ENCODE assay signal across 13 cellular contexts in genomic region chr3:50630916-50631315, GRCh38. TPM values are rescaled to one million over a fixed set of nuclear protein-coding genes. Genes with fewer than 3 reads are reported as not detected.
DNase-seq lines count a peak whose midpoint lies in the region; ATAC-seq and TF ChIP-seq lines count a peak whose summit lies in the region.
"Had no signal": no experiment of that assay in that cellular context is flagged by ENCODE, and none has a peak within 500 bp of the region (broad histone marks: within the 10 kb centered on the region; RNA-seq: fewer than 3 reads in every experiment).

No MANE protein-coding gene starts in this region.

- no peaks in the 10 kb centered on the region for H3K9me2 ChIP-seq in GM23338 (ENCODE audit: insufficient read depth)

- H2AFZ ChIP-seq in GM23338, result no peak overlapping the region
- H2AFZ ChIP-seq: neural progenitor cell had no signal

- H3K9me3 Mint-ChIP-seq in stimulated activated naive CD8-positive, alpha-beta T cell treated with anti-CD3 and anti-CD28 coated beads, Interleukin-15, Interleukin-2, amounts not matched to agents 100 ng/mL and 50 ng/mL, for 24 hours, result no peaks in the 10 kb centered on the region
- no peaks in the 10 kb centered on the region for H3K9me3 Mint-ChIP-seq in dendritic cell treated with granulocyte-macrophage colony-stimulating factor and Interleukin-4, amounts not matched to agents 40 ng/mL and 50 ng/mL, for 4 days
- H3K9me3 Mint-ChIP-seq in GM23338, result no peaks in the 10 kb centered on the region
- H3K9me3 Mint-ChIP-seq: neural progenitor cell had no signal

- H4K20me1 ChIP-seq in GM23338 (replicated peaks; ENCODE audit: insufficient read depth), result peaks cover 9% of the 10 kb centered on the region; the same call in 1 of the 2 replicates

- no peaks in the 10 kb centered on the region for H3F3A ChIP-seq in GM23338 (replicated peaks; ENCODE audit: low read depth)

- H3K27me3 Mint-ChIP-seq in stimulated activated naive CD8-positive, alpha-beta T cell treated with anti-CD3 and anti-CD28 coated beads, Interleukin-15, Interleukin-2, amounts not matched to agents 100 ng/mL and 50 ng/mL, for 24 hours, result no peaks in the 10 kb centered on the region
- no peaks in the 10 kb centered on the region for H3K27me3 Mint-ChIP-seq in dendritic cell treated with granulocyte-macrophage colony-stimulating factor and Interleukin-4, amounts not matched to agents 40 ng/mL and 50 ng/mL, for 4 days
- peaks cover 17% of the 10 kb centered on the region for H3K27me3 Mint-ChIP-seq in GM23338 (ENCODE audit: insufficient read depth, low read depth, poor library complexity)

- H3K36me3 Mint-ChIP-seq in stimulated activated naive CD8-positive, alpha-beta T cell treated with anti-CD3 and anti-CD28 coated beads, Interleukin-15, Interleukin-2, amounts not matched to agents 100 ng/mL and 50 ng/mL, for 24 hours (ENCODE audit: low read depth), result peaks cover 47% of the 10 kb centered on the region
- peaks cover 97% of the 10 kb centered on the region for H3K36me3 Mint-ChIP-seq in dendritic cell treated with granulocyte-macrophage colony-stimulating factor and Interleukin-4, amounts not matched to agents 40 ng/mL and 50 ng/mL, for 4 days (ENCODE audit: low read depth)
- no peaks in the 10 kb centered on the region; the same call in 1 of the 3 replicates for H3K36me3 Mint-ChIP-seq in GM23338 (ENCODE audit: low read depth)

- H3K4me1 Mint-ChIP-seq in stimulated activated naive CD8-positive, alpha-beta T cell treated with anti-CD3 and anti-CD28 coated beads, Interleukin-15, Interleukin-2, amounts not matched to agents 100 ng/mL and 50 ng/mL, for 24 hours (ENCODE audit: low read depth), result peaks cover 90% of the 10 kb centered on the region
- peaks cover 94% of the 10 kb centered on the region for H3K4me1 Mint-ChIP-seq in dendritic cell treated with granulocyte-macrophage colony-stimulating factor and Interleukin-4, amounts not matched to agents 40 ng/mL and 50 ng/mL, for 4 days (ENCODE audit: low read depth)
- H3K4me1 Mint-ChIP-seq in GM23338, result peaks cover 20% of the 10 kb centered on the region

- no peak for DNase-seq in stimulated activated naive CD8-positive, alpha-beta T cell treated with anti-CD3 and anti-CD28 coated beads, Interleukin-15, Interleukin-2, amounts not matched to agents 100 U/mL and 50 U/mL, for 24 hours
- DNase-seq in NCI-H510A (lab: John Stamatoyannopoulos, UW) (peak; percentile 41), DMS114 treated with DMSO at 0.1 percent for 48 hours (lab: John Stamatoyannopoulos, UW; ENCODE audit: unreplicated experiment) (no peak), GM23338 (ENCODE audit: low spot score) (no peak)
- DNase-seq: aorta; NCI-H82; stimulated activated CD4-positive, alpha-beta T cell treated with anti-CD3 and anti-CD28 coated beads, Interleukin-2, amount 100 ng/mL, for 24 hours had no signal

- no peaks in the 10 kb centered on the region for H3K36me3 ChIP-seq in GM23338 (ENCODE audit: insufficient read depth)
- H3K36me3 ChIP-seq: neural progenitor cell had no signal

- H3K4me1 ChIP-seq in GM23338 (ENCODE audit: insufficient read depth), result no peaks in the 10 kb centered on the region; the same call in 1 of the 2 replicates

- peak in 1 of 2 experiments; percentile 49; a peak in 3 of 4 replicates for TF ChIP-seq CTCF in GM23338 (conservative IDR thresholded peaks at IDR 0.05; ENCODE audit: low read depth in 2 of 2)

- H3K4me2 ChIP-seq in GM23338, result no peak overlapping the region
- H3K4me2 ChIP-seq: neural progenitor cell had no signal

- H3K4me3 ChIP-seq in GM23338, result no peak overlapping the region
- H3K4me3 ChIP-seq: GM12878, neural progenitor cell had no signal

- peak overlapping the region; percentile 26 for H3K27ac Mint-ChIP-seq in stimulated activated naive CD8-positive, alpha-beta T cell treated with anti-CD3 and anti-CD28 coated beads, Interleukin-15, Interleukin-2, amounts not matched to agents 100 ng/mL and 50 ng/mL, for 24 hours
- peak overlapping the region; percentile 84 for H3K27ac Mint-ChIP-seq in dendritic cell treated with granulocyte-macrophage colony-stimulating factor and Interleukin-4, amounts not matched to agents 40 ng/mL and 50 ng/mL, for 4 days
- no peak overlapping the region for H3K27ac Mint-ChIP-seq in GM23338
- H3K27ac Mint-ChIP-seq: neural progenitor cell had no signal

- no peak overlapping the region for H3K27ac ChIP-seq in GM23338 (ENCODE audit: low read depth)
- H3K27ac ChIP-seq: neural progenitor cell had no signal

- H3K4me3 Mint-ChIP-seq in stimulated activated naive CD8-positive, alpha-beta T cell treated with anti-CD3 and anti-CD28 coated beads, Interleukin-15, Interleukin-2, amounts not matched to agents 100 ng/mL and 50 ng/mL, for 24 hours, result no peak overlapping the region
- no peak overlapping the region for H3K4me3 Mint-ChIP-seq in dendritic cell treated with granulocyte-macrophage colony-stimulating factor and Interleukin-4, amounts not matched to agents 40 ng/mL and 50 ng/mL, for 4 days
- H3K4me3 Mint-ChIP-seq in GM23338, result no peak overlapping the region
- H3K4me3 Mint-ChIP-seq: neural progenitor cell had no signal

- peaks cover 16% of the 10 kb centered on the region for H3K79me2 ChIP-seq in GM23338 (replicated peaks; ENCODE audit: insufficient read depth)

- ATAC-seq in stimulated activated naive CD8-positive, alpha-beta T cell treated with anti-CD3 and anti-CD28 coated beads, Interleukin-15, Interleukin-2, amounts not matched to agents 100 U/mL and 50 U/mL, for 24 hours, result no peak
- ATAC-seq in HG03442 (IDR thresholded peaks at IDR 0.05; ENCODE audit: unreplicated experiment) (no peak), HG03565 (IDR thresholded peaks at IDR 0.05; ENCODE audit: unreplicated experiment) (no peak), GM23338 (no peak)
- ATAC-seq: GM12878 had no signal

- intact Hi-C loops in dendritic cell treated with granulocyte-macrophage colony-stimulating factor and Interleukin-4, amounts not matched to agents 40 ng/mL and 50 ng/mL, for 4 days (cut with micrococcal nuclease), result no loop called here

- no peaks in the 10 kb centered on the region for H3K27me3 ChIP-seq in GM23338 (ENCODE audit: insufficient read depth)
- H3K27me3 ChIP-seq: neural progenitor cell had no signal

TF ChIP-seq in GM23338, 12 proteins besides CTCF, POLR2A, EP300 and RAD21 (continues in another document):
- no peak for TF ChIP-seq EZH2 (IDR thresholded peaks at IDR 0.05; ENCODE audit: low read depth, unreplicated experiment)
- TF ChIP-seq REST (IDR thresholded peaks at IDR 0.05; ENCODE audit: unreplicated experiment), result no peak
- no peak for TF ChIP-seq ZNF331 (CRISPR knock-in tag; IDR thresholded peaks at IDR 0.05; ENCODE audit: low read depth)

RNA-seq across cellular contexts. Expression of gene MAPKAPK3, which starts 14.0 kb away (rescaled TPM):
- 44.9 and 51.1 TPM in 2 replicates for total RNA-seq in GM23338 (2014; rRNA removed; shearing (Covaris generic))
- polyA plus RNA-seq in GM23338 (2016; fragmentation: Nextera tagmentation; extraction: Ambion mirVana), result 16.5 and 17.2 TPM in 2 replicates

RNA-seq across cellular contexts. Expression of gene CISH, which starts 19.3 kb away (rescaled TPM):
- 2.7 and 3.6 TPM in 2 replicates for total RNA-seq in GM23338 (2014; rRNA removed; shearing (Covaris generic))
- polyA plus RNA-seq in GM23338 (2016; fragmentation: Nextera tagmentation; extraction: Ambion mirVana), result 2.1 and 2.2 TPM in 2 replicates

RNA-seq across cellular contexts. Expression of gene DOCK3, which starts 43.8 kb away (rescaled TPM):
- 5.6 and 6.1 TPM in 2 replicates for total RNA-seq in GM23338 (2014; rRNA removed; shearing (Covaris generic))
- polyA plus RNA-seq in GM23338 (2016; fragmentation: Nextera tagmentation; extraction: Ambion mirVana), result 2.2 and 2.4 TPM in 2 replicates
